Comparison of ENCODE assay signal across 8 cellular contexts in the genomic region with DNA sequence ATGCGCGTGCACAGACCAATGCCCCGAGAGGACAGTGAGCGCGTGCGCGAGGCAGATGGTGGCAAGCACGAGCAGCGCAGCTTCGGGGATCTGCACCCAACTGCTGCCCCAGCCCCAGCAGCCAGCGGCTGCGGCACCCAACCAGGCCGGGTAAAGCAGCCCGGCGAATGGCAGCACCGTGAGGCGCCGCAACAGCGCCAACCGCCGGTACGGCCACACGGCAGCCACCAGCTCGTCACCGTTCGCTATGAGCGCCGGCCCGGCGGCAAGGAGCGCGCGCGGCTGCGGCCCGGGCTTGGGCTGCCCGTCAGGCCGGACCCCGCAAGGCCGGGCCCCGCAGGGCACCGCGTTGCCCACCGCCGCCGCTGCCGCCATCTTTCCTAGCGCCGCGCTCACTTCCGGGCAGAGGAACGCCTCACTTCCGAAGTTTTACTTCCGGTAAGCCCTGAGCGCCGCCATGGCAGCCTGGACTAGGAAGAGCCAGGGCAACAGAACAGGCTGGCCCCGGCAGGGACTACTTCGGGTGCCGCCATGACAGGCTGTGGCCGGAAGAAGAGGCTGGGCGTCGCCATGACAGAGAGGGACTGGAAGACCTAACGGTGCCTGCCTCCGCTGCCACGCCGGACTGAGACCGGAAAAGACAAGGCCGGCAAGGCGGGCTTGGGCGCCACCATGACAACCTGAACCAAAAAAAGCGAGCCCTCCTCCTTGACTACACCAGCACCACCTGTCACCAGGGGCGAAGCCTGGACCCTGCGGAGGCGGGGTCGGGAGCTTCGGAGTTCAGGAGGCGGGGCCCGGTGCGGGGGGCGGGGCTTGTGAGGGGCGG. TPM values are rescaled to one million over a fixed set of nuclear protein-coding genes. Genes with fewer than 3 reads are reported as not detected.
DNase-seq lines count a peak whose midpoint lies in the region; ATAC-seq, FAIRE-seq and TF ChIP-seq lines count a peak whose summit lies in the region.

A gene (minus strand): TSS at position 385 of the 829 bp plus-strand sequence. CDS start 10 bp downstream, at position 375.

- H3K9me3 ChIP-seq in heart left ventricle = no peaks in the 10 kb centered on the region
- H3K9me3 ChIP-seq in upper lobe of left lung = no peaks in the 10 kb centered on the region

- TF ChIP-seq EP300 in upper lobe of left lung (IDR thresholded peaks at IDR 0.05) = peak in 1 of 4 donors; percentile 57

- TF ChIP-seq CTCF in heart left ventricle (IDR thresholded peaks at IDR 0.05) = peak in 3 of 12 donors; percentile 8 to 34 (median 31)
- peak in 4 of 6 experiments; percentile 10 to 57 (median 43) for TF ChIP-seq CTCF in upper lobe of left lung (IDR thresholded peaks at IDR 0.05)

- peak within 1 kb of the TSS; percentile 78 to 93 (median 92) for H3K4me3 Mint-ChIP-seq in T-cell

- peak; percentile 87 for FAIRE-seq in GM12892 (lab: Jason Lieb, UNC)

- peak; percentile 86 for TF ChIP-seq POLR2A in GM12892 (IDR thresholded peaks at IDR 0.05; ENCODE audit: low read depth, low read length)
- peak in 1 of 2 donors; percentile 63 for TF ChIP-seq POLR2A in heart left ventricle (IDR thresholded peaks at IDR 0.05)
- peak in 3 of 4 donors; percentile 56 to 80 (median 74) for TF ChIP-seq POLR2A in upper lobe of left lung (IDR thresholded peaks at IDR 0.05)

- DNase-seq in GM12892 (ENCODE audit: insufficient read length) (peak; percentile 66), NCI-H1436 treated with DMSO at 0.1 percent for 48 hours (lab: John Stamatoyannopoulos, UW) (peak; percentile 85), T-cell (peak; percentile 87 to 96 (median 92)), heart left ventricle (peak; percentile 97 to 99 (median 99)), posterior cingulate gyrus (peak; percentile 93 to 99 (median 96)), upper lobe of left lung (peak; percentile 97 to 98)

- H3K36me3 Mint-ChIP-seq in T-cell = peaks cover 15% of the 10 kb centered on the region

- H3K27ac ChIP-seq in adipose tissue (ENCODE audit: low read depth, low read length) (peak within 1 kb of the TSS; percentile 92), heart left ventricle (peak within 1 kb of the TSS; percentile 83 to 99 (median 95)), upper lobe of left lung (peak within 1 kb of the TSS; percentile 90 to 95 (median 94))

- H3K36me3 ChIP-seq in heart left ventricle (peaks cover 0 to 21% (median 14%) of the 10 kb centered on the region in 9 donors), upper lobe of left lung (peaks cover 7 to 18% (median 14%) of the 10 kb centered on the region in 4 donors)

- H3K27ac Mint-ChIP-seq in T-cell = peak within 1 kb of the TSS; percentile 96 to 99

- H3K27me3 ChIP-seq in heart left ventricle (no peaks in the 10 kb centered on the region), upper lobe of left lung (no peaks in the 10 kb centered on the region)

- 0 to 1% (median 0%) methylated on average over 68 to 81 of the region's 81 CpGs for WGBS in adipose tissue, 3 donors
- WGBS in heart left ventricle, 4 donors = 0 to 1% (median 0%) methylated on average over 27 to 81 of the region's 81 CpGs
- WGBS in upper lobe of left lung, 2 donors = 0% methylated on average over 2 to 27 of the region's 81 CpGs

- intact Hi-C loops in heart left ventricle (cut with DNase I) (loop anchor here in 4 of 10 donors (1.0 to 10.0 kb wide), 5 partner anchors 111 to 374 kb away; a partner anchor contains a TSS), posterior cingulate gyrus (cut with DNase I) (loop anchor here (5.0 to 10.0 kb wide), 2 partner anchors 114 to 201 kb away; a partner anchor contains a TSS)

- POLR2A ChIA-PET in T-cell (lab: Charles Lee) = interaction anchor here (0.6 to 0.9 kb wide), 5 partner anchors 43 to 1360 kb away, joined by 3 to 6 read pairs (median 4); a partner anchor contains a TSS

- peaks cover 35 to 49% (median 46%) of the 10 kb centered on the region in 3 donors for H3K4me1 Mint-ChIP-seq in T-cell

- H3K27me3 Mint-ChIP-seq in T-cell = no peaks in the 10 kb centered on the region

- H3K4me1 ChIP-seq in heart left ventricle (peaks cover 0 to 37% (median 21%) of the 10 kb centered on the region in 12 donors), upper lobe of left lung (peaks cover 18 to 41% (median 26%) of the 10 kb centered on the region in 4 donors)

- peak within 1 kb of the TSS; percentile 78 to 100 (median 96) for H3K4me3 ChIP-seq in heart left ventricle
- H3K4me3 ChIP-seq in upper lobe of left lung = peak within 1 kb of the TSS; percentile 80 to 100 (median 96)

- CTCF ChIA-PET in T-cell (lab: Charles Lee) = interaction anchor here (0.6 to 0.7 kb wide), 2 partner anchors 334 to 506 kb away, joined by 3 to 5 read pairs; no protein-coding TSS in a partner anchor

- H3K9me3 Mint-ChIP-seq in T-cell = no peaks in the 10 kb centered on the region

- ATAC-seq in HG02852 (IDR thresholded peaks at IDR 0.05; ENCODE audit: unreplicated experiment) (peak; percentile 78), T-cell (replicated peaks in 1 of 4) (peak; percentile 74 to 75 (median 74)), heart left ventricle (peak; percentile 97 to 98 (median 98)), upper lobe of left lung (ENCODE audit: low FRiP score in 2 of 2) (peak; percentile 98)

RNA-seq across cellular contexts. Expression of the gene that starts here (rescaled TPM):
- 20.2 TPM for polyA plus RNA-seq in GM12892 (2012; ENCODE audit: missing spikeins)
- total RNA-seq in T-cell (100 to 1,000 TPM in 3 of 5 donors, 10 to 100 TPM in 2; 80.4 to 170 (median 156) TPM), heart left ventricle (10 to 100 TPM; 15.7 to 65.8 (median 23.1) TPM), upper lobe of left lung (100 to 1,000 TPM in 3 of 6 donors, 10 to 100 TPM in 3; 58.6 to 256 (median 97.4) TPM)
- polyA plus RNA-seq in adipose tissue (10 to 100 TPM; 14.5 to 30.3 (median 24.5) TPM), heart left ventricle (10 to 100 TPM; 16.1 to 22.0 TPM)

Comparison
In these comparisons a context has a peak if more than half of its experiments do, and no peak if none do; other contexts are left out.
1. Peak in every context shown above with its lines: DNase-seq, ATAC-seq, H3K4me3 ChIP-seq and H3K27ac ChIP-seq.